ENCODE assay signal across 14 cellular contexts in genomic region chr2:203949228-203949627, GRCh38. TPM values are rescaled to one million over a fixed set of nuclear protein-coding genes. Genes with fewer than 3 reads are reported as not detected.
A peak's percentile ranks its signal among the peaks of the same experiment; 100 is the strongest.
DNase-seq lines count a peak whose midpoint lies in the region; ATAC-seq and TF ChIP-seq lines count a peak whose summit lies in the region.
"Had no signal": no experiment of that assay in that cellular context is flagged by ENCODE, and none has a peak within 500 bp of the region (broad histone marks: within the 10 kb centered on the region; RNA-seq: fewer than 3 reads in every experiment).

No MANE protein-coding gene starts in this region.

- no peaks in the 10 kb centered on the region for H3K9me3 Mint-ChIP-seq in activated CD4-positive, alpha-beta T cell treated with anti-CD3 and anti-CD28 coated beads for 36 hours (ENCODE audit: low read depth)
- no peaks in the 10 kb centered on the region for H3K9me3 Mint-ChIP-seq in activated naive CD8-positive, alpha-beta T cell treated with anti-CD3 and anti-CD28 coated beads, Interleukin-2, amount 10 ng/mL, durations not matched to agents 7 days and 5 days

- POLR2A ChIA-PET in activated CD4-positive, alpha-beta T cell treated with anti-CD3 and anti-CD28 coated beads for 36 hours (lab: Charles Lee), result interaction anchor here (0.8 to 2.1 kb wide), 3 partner anchors 10 to 157 kb away, joined by 3 to 6 read pairs (median 5); no protein-coding TSS in a partner anchor
- POLR2A ChIA-PET in activated naive CD8-positive, alpha-beta T cell treated with anti-CD3 and anti-CD28 coated beads, Interleukin-2, amount 10 ng/mL, durations not matched to agents 7 days and 5 days (lab: Charles Lee), result interaction anchor here (0.8 to 1.2 kb wide), 3 partner anchors 12 to 57 kb away, joined by 3 to 8 read pairs (median 5); partner anchors contain the start of gene ICOS

- peaks cover 91% of the 10 kb centered on the region for H3K4me1 Mint-ChIP-seq in activated CD4-positive, alpha-beta T cell treated with anti-CD3 and anti-CD28 coated beads for 36 hours
- H3K4me1 Mint-ChIP-seq in activated naive CD8-positive, alpha-beta T cell treated with anti-CD3 and anti-CD28 coated beads, Interleukin-2, amount 10 ng/mL, durations not matched to agents 7 days and 5 days, result peaks cover 60% of the 10 kb centered on the region

- H3K4me3 ChIP-seq in retinal pigment epithelial cell (ENCODE audit: low read length), result no peak overlapping the region
- H3K4me3 ChIP-seq: A549 had no signal

- CTCF ChIA-PET in activated CD4-positive, alpha-beta T cell treated with anti-CD3 and anti-CD28 coated beads for 36 hours (lab: Charles Lee), result interaction anchor here (1.7 kb wide), 1 partner anchor 38 kb away, joined by 4 read pairs; no protein-coding TSS in a partner anchor

- ATAC-seq in activated CD4-positive, alpha-beta T cell treated with anti-CD3 and anti-CD28 coated beads for 36 hours, result peak; percentile 59
- ATAC-seq in HG03159 (IDR thresholded peaks at IDR 0.05; ENCODE audit: unreplicated experiment), result peak; percentile 25
- ATAC-seq in activated naive CD8-positive, alpha-beta T cell treated with anti-CD3 and anti-CD28 coated beads, Interleukin-2, amount 10 ng/mL, durations not matched to agents 7 days and 5 days (ENCODE audit: low read depth), result peak; percentile 74
- ATAC-seq: A549, HCT116 had no signal

- H3K27me3 Mint-ChIP-seq in activated CD4-positive, alpha-beta T cell treated with anti-CD3 and anti-CD28 coated beads for 36 hours, result no peaks in the 10 kb centered on the region
- no peaks in the 10 kb centered on the region for H3K27me3 Mint-ChIP-seq in activated naive CD8-positive, alpha-beta T cell treated with anti-CD3 and anti-CD28 coated beads, Interleukin-2, amount 10 ng/mL, durations not matched to agents 7 days and 5 days

- H3K27ac Mint-ChIP-seq in activated CD4-positive, alpha-beta T cell treated with anti-CD3 and anti-CD28 coated beads for 36 hours, result peak overlapping the region; percentile 91
- peak overlapping the region; percentile 78 for H3K27ac Mint-ChIP-seq in activated naive CD8-positive, alpha-beta T cell treated with anti-CD3 and anti-CD28 coated beads, Interleukin-2, amount 10 ng/mL, durations not matched to agents 7 days and 5 days

- intact Hi-C loops in activated CD4-positive, alpha-beta T cell treated with anti-CD3 and anti-CD28 coated beads for 36 hours (cut with DNase I, micrococcal nuclease), result loop anchor here in 1 of 2 experiments (1.0 kb wide), 1 partner anchor 8 kb away; no protein-coding TSS in a partner anchor
- intact Hi-C loops in posterior vena cava (cut with DNase I), result no loop called here

- peaks cover 80% of the 10 kb centered on the region for H3K36me3 Mint-ChIP-seq in activated CD4-positive, alpha-beta T cell treated with anti-CD3 and anti-CD28 coated beads for 36 hours (ENCODE audit: low read depth)
- peaks cover 28% of the 10 kb centered on the region for H3K36me3 Mint-ChIP-seq in activated naive CD8-positive, alpha-beta T cell treated with anti-CD3 and anti-CD28 coated beads, Interleukin-2, amount 10 ng/mL, durations not matched to agents 7 days and 5 days

- H3K4me3 Mint-ChIP-seq in activated CD4-positive, alpha-beta T cell treated with anti-CD3 and anti-CD28 coated beads for 36 hours, result peak overlapping the region; percentile 73
- H3K4me3 Mint-ChIP-seq in activated naive CD8-positive, alpha-beta T cell treated with anti-CD3 and anti-CD28 coated beads, Interleukin-2, amount 10 ng/mL, durations not matched to agents 7 days and 5 days, result peak overlapping the region; percentile 60

- TF ChIP-seq CTCF in retinal pigment epithelial cell (conservative IDR thresholded peaks at IDR 0.05; ENCODE audit: low read depth, low read length), result no peak

- no peak for DNase-seq in activated CD4-positive, alpha-beta T cell treated with anti-CD3 and anti-CD28 coated beads for 36 hours
- no peak for DNase-seq in activated CD4-positive, alpha-beta T cell treated with anti-CD3 and anti-CD28 coated beads for 1 hour
- DNase-seq in activated naive CD8-positive, alpha-beta T cell treated with anti-CD3 and anti-CD28 coated beads, Interleukin-2, amount 10 ng/mL, durations not matched to agents 7 days and 5 days, result no peak
- DNase-seq in retinal pigment epithelial cell (ENCODE audit: low read depth), result peak; percentile 22
- DNase-seq in posterior vena cava (ENCODE audit: low spot score), result no peak
- DNase-seq in stimulated activated naive CD4-positive, alpha-beta T cell treated with Interleukin-2 at 50 U/mL for 16 hours (lab: John Stamatoyannopoulos, UW), result no peak
- DNase-seq in T-helper 9 cell, result no peak
- DNase-seq: KBM-7; NCI-H82; stimulated activated CD4-positive, alpha-beta T cell treated with anti-CD3 and anti-CD28 coated beads, Interleukin-2, amount 100 ng/mL, for 24 hours had no signal

RNA-seq across cellular contexts. Expression of gene ICOS, which starts 12.7 kb away (rescaled TPM):
- total RNA-seq in activated CD4-positive, alpha-beta T cell treated with anti-CD3 and anti-CD28 coated beads for 36 hours, result 100 to 1,000 TPM; 133 to 161 TPM
- 10 to 100 TPM; 32.0 to 32.2 TPM for total RNA-seq in activated naive CD8-positive, alpha-beta T cell treated with anti-CD3 and anti-CD28 coated beads, Interleukin-2, amount 10 ng/mL, durations not matched to agents 7 days and 5 days
- total RNA-seq in posterior vena cava, result under 1 TPM in 1 of 2 donors, not detected in 1; 0.14 TPM
- total RNA-seq: glomerular endothelial cell had no signal

Comparison
In these comparisons a context has a peak if more than half of its experiments do, and no peak if none do; other contexts are left out.
1. RNA of gene ICOS, which starts 12.7 kb away (total RNA-seq): 133 to 161 TPM in activated CD4-positive, alpha-beta T cell treated with anti-CD3 and anti-CD28 coated beads for 36 hours and 32.0 to 32.2 TPM in activated naive CD8-positive, alpha-beta T cell treated with anti-CD3 and anti-CD28 coated beads, Interleukin-2, amount 10 ng/mL, durations not matched to agents 7 days and 5 days; 0.14 TPM in posterior vena cava; every median in the first group is over 10 times any median in the second.
2. Peak in every context shown above with its lines, with median percentiles within 50 percentile points of each other: ATAC-seq.